ENCODE assay signal across 23 cellular contexts in genomic region chr6:100105138-100105537, GRCh38.
DNase-seq lines count a peak whose midpoint lies in the region; ATAC-seq, FAIRE-seq and TF ChIP-seq lines count a peak whose summit lies in the region.
"Had no signal": no experiment of that assay in that cellular context is flagged by ENCODE, and none has a peak within 500 bp of the region (broad histone marks: within the 10 kb centered on the region; RNA-seq: fewer than 3 reads in every experiment).

No MANE protein-coding gene starts in this region.

- ATAC-seq in GM19438 (IDR thresholded peaks at IDR 0.05; ENCODE audit: low read depth, unreplicated experiment) = peak; percentile 70
- ATAC-seq in HG02678 (IDR thresholded peaks at IDR 0.05; ENCODE audit: unreplicated experiment) = peak; percentile 67
- ATAC-seq in HG03354 (IDR thresholded peaks at IDR 0.05; ENCODE audit: poor library complexity, severe bottlenecking, unreplicated experiment) = peak; percentile 71
- no peak for ATAC-seq in foreskin keratinocyte
- no peak for ATAC-seq in lower lobe of right lung
- ATAC-seq: activated CD8-positive, alpha-beta T cell treated with anti-CD3 and anti-CD28 coated beads for 36 hours; left ventricle myocardium superior; T-helper 17 cell had no signal

- intact Hi-C loops in lower lobe of right lung (cut with DNase I) = no loop called here

- H3K27ac ChIP-seq in foreskin keratinocyte = no peak overlapping the region
- no peak overlapping the region for H3K27ac ChIP-seq in lower lobe of right lung
- H3K27ac ChIP-seq: cardiac muscle cell, dorsolateral prefrontal cortex, HL-60, sigmoid colon had no signal

- no peaks in the 10 kb centered on the region for H3K36me3 ChIP-seq in lower lobe of right lung
- H3K36me3 ChIP-seq: cardiac muscle cell, sigmoid colon had no signal

- H3K4me1 ChIP-seq in foreskin keratinocyte (no peaks in the 10 kb centered on the region), lower lobe of right lung (no peaks in the 10 kb centered on the region)
- H3K4me1 ChIP-seq: sigmoid colon had no signal

- H3K9me3 ChIP-seq in lower lobe of right lung = no peaks in the 10 kb centered on the region
- H3K9me3 ChIP-seq: sigmoid colon had no signal

- H3K27me3 ChIP-seq in foreskin keratinocyte (peaks cover 33% of the 10 kb centered on the region), lower lobe of right lung (ENCODE audit: low read depth) (no peaks in the 10 kb centered on the region)
- H3K27me3 ChIP-seq: cardiac muscle cell, sigmoid colon had no signal

- no peak for TF ChIP-seq CTCF in foreskin keratinocyte (conservative IDR thresholded peaks at IDR 0.05)
- TF ChIP-seq CTCF in lower lobe of right lung (IDR thresholded peaks at IDR 0.05) = no peak

- H3K4me3 ChIP-seq in lower lobe of right lung = no peak overlapping the region
- H3K4me3 ChIP-seq: cardiac muscle cell, dorsolateral prefrontal cortex, sigmoid colon had no signal

- peak; percentile 73 for FAIRE-seq in GM18507 (lab: Jason Lieb, UNC)
- FAIRE-seq: GM12891 had no signal

- DNase-seq in GM18507 (ENCODE audit: extremely low spot score, insufficient read length, low read depth) (no peak), foreskin keratinocyte (no peak), lower lobe of right lung (no peak), NOMO-1 treated with DMSO at 0.1 percent for 48 hours (lab: John Stamatoyannopoulos, UW; ENCODE audit: unreplicated experiment) (no peak)
- DNase-seq in activated naive CD4-positive, alpha-beta T cell (lab: John Stamatoyannopoulos, UW) = no peak
- DNase-seq: 8988T; activated CD8-positive, alpha-beta T cell treated with anti-CD3 and anti-CD28 coated beads for 36 hours; dorsolateral prefrontal cortex; erythroblast; GDM1; left ventricle myocardium superior; NCI-H2029; occipital lobe; Right ventricle myocardium superior; sigmoid colon; stimulated activated CD4-positive, alpha-beta T cell treated with anti-CD3 and anti-CD28 coated beads, Interleukin-2, amount 100 ng/mL, for 24 hours; T-helper 17 cell had no signal

Comparison
In these comparisons a context has a peak if more than half of its experiments do, and no peak if none do; other contexts are left out.
1. ATAC-seq: peak in GM19438 (single experiment), HG02678 (single experiment) and HG03354 (single experiment); none in foreskin keratinocyte (single experiment) and lower lobe of right lung (0 of 2).